Comparison of ENCODE assay signal across 13 cellular contexts in genomic region chr21:33546076-33546475, GRCh38. TPM values are rescaled to one million over a fixed set of nuclear protein-coding genes. Genes with fewer than 3 reads are reported as not detected.
DNase-seq lines count a peak whose midpoint lies in the region; ATAC-seq and TF ChIP-seq lines count a peak whose summit lies in the region.
"Had no signal": no experiment of that assay in that cellular context is flagged by ENCODE, and none has a peak within 500 bp of the region (broad histone marks: within the 10 kb centered on the region; RNA-seq: fewer than 3 reads in every experiment).

No MANE protein-coding gene starts in this region.

- peaks cover 56 to 60% (median 58%) of the 10 kb centered on the region in 3 donors for H3K4me1 Mint-ChIP-seq in CD8-positive, alpha-beta memory T cell
- peaks cover 27% of the 10 kb centered on the region for H3K4me1 Mint-ChIP-seq in activated naive CD8-positive, alpha-beta T cell treated with anti-CD3 and anti-CD28 coated beads for 36 hours
- H3K4me1 Mint-ChIP-seq in natural killer cell = peaks cover 45 to 52% of the 10 kb centered on the region in 2 donors

- TF ChIP-seq EP300 in stomach (IDR thresholded peaks at IDR 0.05) = no peak

- TF ChIP-seq CTCF in natural killer cell (IDR thresholded peaks at IDR 0.05) = no peak
- TF ChIP-seq CTCF in stomach (IDR thresholded peaks at IDR 0.05) = no peak

- H3K9me3 Mint-ChIP-seq in CD8-positive, alpha-beta memory T cell = no peaks in the 10 kb centered on the region
- no peaks in the 10 kb centered on the region for H3K9me3 Mint-ChIP-seq in activated naive CD8-positive, alpha-beta T cell treated with anti-CD3 and anti-CD28 coated beads for 36 hours
- no peaks in the 10 kb centered on the region for H3K9me3 Mint-ChIP-seq in natural killer cell

- H3K36me3 ChIP-seq in CD8-positive, alpha-beta memory T cell (ENCODE audit: insufficient read depth, low read length) = peaks cover 24% of the 10 kb centered on the region
- H3K36me3 ChIP-seq in MG63 (peaks cover 65% of the 10 kb centered on the region), stomach (peaks cover 24 to 50% (median 49%) of the 10 kb centered on the region in 4 donors)

- POLR2A ChIA-PET in CD8-positive, alpha-beta memory T cell (lab: Charles Lee) = no interaction called here

- DNase-seq in CD8-positive, alpha-beta memory T cell = no peak
- DNase-seq in MG63 (no peak), natural killer cell (no peak), stomach (no peak)
- DNase-seq in activated naive CD8-positive, alpha-beta T cell treated with anti-CD3 and anti-CD28 coated beads for 36 hours = no peak
- DNase-seq: glutamatergic neuron, NCI-H2029, NCI-H774 had no signal

- TF ChIP-seq POLR2A in stomach (IDR thresholded peaks at IDR 0.05) = no peak

- no peaks in the 10 kb centered on the region for H3K27me3 ChIP-seq in CD8-positive, alpha-beta memory T cell (ENCODE audit: insufficient read depth, low read length, poor library complexity, severe bottlenecking)
- H3K27me3 ChIP-seq in MG63 = no peaks in the 10 kb centered on the region
- H3K27me3 ChIP-seq in stomach = no peaks in the 10 kb centered on the region
- H3K27me3 ChIP-seq: suprapubic skin had no signal

- H3K9me3 ChIP-seq in CD8-positive, alpha-beta memory T cell (ENCODE audit: low read length) = no peaks in the 10 kb centered on the region
- H3K9me3 ChIP-seq in MG63 (no peaks in the 10 kb centered on the region), stomach (no peaks in the 10 kb centered on the region)
- H3K9me3 ChIP-seq: prostate gland, suprapubic skin had no signal

- CTCF ChIA-PET in CD8-positive, alpha-beta memory T cell (lab: Charles Lee) = no interaction called here

- H3K36me3 Mint-ChIP-seq in CD8-positive, alpha-beta memory T cell = peaks cover 0 to 65% (median 13%) of the 10 kb centered on the region in 3 donors
- peaks cover 45% of the 10 kb centered on the region for H3K36me3 Mint-ChIP-seq in activated naive CD8-positive, alpha-beta T cell treated with anti-CD3 and anti-CD28 coated beads for 36 hours
- peaks cover 15% of the 10 kb centered on the region for H3K36me3 Mint-ChIP-seq in natural killer cell

- no peak overlapping the region for H3K27ac ChIP-seq in CD8-positive, alpha-beta memory T cell (ENCODE audit: low read depth, low read length)
- no peak overlapping the region for H3K27ac ChIP-seq in stomach
- H3K27ac ChIP-seq: prostate gland, suprapubic skin had no signal

- WGBS in stomach, 5 donors = 46 to 65% (median 48%) methylated on average over 3 of the region's 3 CpGs

- peak overlapping the region in 6 of 7 donors; percentile 26 to 96 (median 47) for H3K4me3 Mint-ChIP-seq in CD8-positive, alpha-beta memory T cell
- peak overlapping the region; percentile 59 for H3K4me3 Mint-ChIP-seq in activated naive CD8-positive, alpha-beta T cell treated with anti-CD3 and anti-CD28 coated beads for 36 hours
- H3K4me3 Mint-ChIP-seq in natural killer cell = peak overlapping the region; percentile 99

- no peak overlapping the region for H3K4me3 ChIP-seq in CD8-positive, alpha-beta memory T cell (ENCODE audit: low read length)
- peak overlapping the region; percentile 91; the same call in 1 of the 2 replicates for H3K4me3 ChIP-seq in MG63
- peak overlapping the region in 1 of 4 donors; percentile 10 for H3K4me3 ChIP-seq in stomach
- H3K4me3 ChIP-seq: prostate gland had no signal

- H3K4me1 ChIP-seq in CD8-positive, alpha-beta memory T cell (ENCODE audit: insufficient read depth, low read length) = peaks cover 28% of the 10 kb centered on the region
- peaks cover 16 to 58% (median 36%) of the 10 kb centered on the region in 4 donors for H3K4me1 ChIP-seq in stomach

- peak overlapping the region in 3 of 8 donors; percentile 25 to 37 (median 33) for H3K27ac Mint-ChIP-seq in CD8-positive, alpha-beta memory T cell
- peak overlapping the region; percentile 73 for H3K27ac Mint-ChIP-seq in activated naive CD8-positive, alpha-beta T cell treated with anti-CD3 and anti-CD28 coated beads for 36 hours
- peak overlapping the region; percentile 43 to 75 for H3K27ac Mint-ChIP-seq in natural killer cell

- no peak for ATAC-seq in natural killer cell
- ATAC-seq in GM19455 (IDR thresholded peaks at IDR 0.05; ENCODE audit: unreplicated experiment) = no peak
- ATAC-seq in HG02938 (IDR thresholded peaks at IDR 0.05; ENCODE audit: unreplicated experiment) = no peak
- no peak for ATAC-seq in HG02610 (IDR thresholded peaks at IDR 0.05; ENCODE audit: unreplicated experiment)

- intact Hi-C loops in natural killer cell (cut with micrococcal nuclease) = no loop called here
- intact Hi-C loops in stomach (cut with DNase I; ENCODE audit: low total_unique reads) = no loop called here

- H3K27me3 Mint-ChIP-seq in CD8-positive, alpha-beta memory T cell = peaks cover 0 to 2% of the 10 kb centered on the region in 2 donors
- no peaks in the 10 kb centered on the region for H3K27me3 Mint-ChIP-seq in activated naive CD8-positive, alpha-beta T cell treated with anti-CD3 and anti-CD28 coated beads for 36 hours
- no peaks in the 10 kb centered on the region for H3K27me3 Mint-ChIP-seq in natural killer cell (ENCODE audit: low read depth in 2 of 2)

RNA-seq across cellular contexts. Expression of gene SON, which starts 3.2 kb away (rescaled TPM):
- 100 to 1,000 TPM; 316 to 339 TPM for total RNA-seq in CD8-positive, alpha-beta memory T cell
- 715 TPM for polyA plus RNA-seq in CD8-positive, alpha-beta memory T cell
- total RNA-seq in MG63 (2014; rRNA removed; shearing (Covaris generic); ENCODE audit: low replicate concordance) = 83.7 and 124 TPM in 2 replicates
- 100 to 1,000 TPM; 283 to 328 TPM for total RNA-seq in activated naive CD8-positive, alpha-beta T cell treated with anti-CD3 and anti-CD28 coated beads for 36 hours
- total RNA-seq in natural killer cell (100 to 1,000 TPM; 348 to 442 (median 416) TPM), stomach (100 to 1,000 TPM; 187 to 351 (median 237) TPM)
- 100 to 1,000 TPM in 2 of 3 donors, 10 to 100 TPM in 1; 31.8 to 419 (median 108) TPM for polyA plus RNA-seq in stomach

RNA-seq across cellular contexts. Expression of gene GART, which starts 4.2 kb away (rescaled TPM):
- 100 to 1,000 TPM; 194 to 196 TPM for total RNA-seq in CD8-positive, alpha-beta memory T cell
- 50.9 TPM for polyA plus RNA-seq in CD8-positive, alpha-beta memory T cell
- 52.3 and 55.3 TPM in 2 replicates for total RNA-seq in MG63 (2014; rRNA removed; shearing (Covaris generic); ENCODE audit: low replicate concordance)
- 100 to 1,000 TPM; 259 to 265 TPM for total RNA-seq in activated naive CD8-positive, alpha-beta T cell treated with anti-CD3 and anti-CD28 coated beads for 36 hours
- total RNA-seq in natural killer cell = 10 to 100 TPM; 33.4 to 53.1 (median 34.6) TPM
- total RNA-seq in stomach = 100 to 1,000 TPM in 2 of 5 donors, 10 to 100 TPM in 2, 1 to 10 TPM in 1; 4.1 to 126 (median 85.1) TPM
- 10 to 100 TPM; 15.5 to 20.8 (median 19.5) TPM for polyA plus RNA-seq in stomach

RNA-seq across cellular contexts. Expression of gene DONSON, which starts 42.4 kb away (rescaled TPM):
- 10 to 100 TPM; 38.0 to 41.0 TPM for total RNA-seq in CD8-positive, alpha-beta memory T cell
- polyA plus RNA-seq in CD8-positive, alpha-beta memory T cell = 3.3 TPM
- total RNA-seq in MG63 (2014; rRNA removed; shearing (Covaris generic); ENCODE audit: low replicate concordance) = 29.4 and 32.0 TPM in 2 replicates
- total RNA-seq in activated naive CD8-positive, alpha-beta T cell treated with anti-CD3 and anti-CD28 coated beads for 36 hours = 10 to 100 TPM; 38.7 to 41.9 TPM
- total RNA-seq in natural killer cell = 10 to 100 TPM; 17.0 to 18.3 (median 17.3) TPM
- total RNA-seq in stomach = 10 to 100 TPM in 3 of 5 donors, 1 to 10 TPM in 1, under 1 TPM in 1; 0.58 to 72.4 (median 19.1) TPM
- polyA plus RNA-seq in stomach = 10 to 100 TPM in 1 of 3 donors, 1 to 10 TPM in 2; 5.9 to 13.1 (median 6.3) TPM

RNA-seq across cellular contexts. Expression of gene DNAJC28, which starts 54.6 kb away (rescaled TPM):
- under 1 TPM; 0.60 to 0.63 TPM for total RNA-seq in CD8-positive, alpha-beta memory T cell
- 1.7 TPM for polyA plus RNA-seq in CD8-positive, alpha-beta memory T cell
- 0.72 and 1.1 TPM in 2 replicates for total RNA-seq in MG63 (2014; rRNA removed; shearing (Covaris generic); ENCODE audit: low replicate concordance)
- total RNA-seq in activated naive CD8-positive, alpha-beta T cell treated with anti-CD3 and anti-CD28 coated beads for 36 hours = under 1 TPM; 0.23 to 0.58 TPM
- total RNA-seq in natural killer cell (under 1 TPM in 2 of 3 donors, not detected in 1; 0.41 to 0.63 TPM), stomach (1 to 10 TPM in 1 of 5 donors, under 1 TPM in 3, not detected in 1; 0.43 to 1.1 (median 0.74) TPM)
- 1 to 10 TPM; 1.2 to 4.3 (median 1.7) TPM for polyA plus RNA-seq in stomach

Comparison
In these comparisons a context has a peak if more than half of its experiments do, and no peak if none do; other contexts are left out.
1. H3K4me3 Mint-ChIP-seq: peak in every context shown above with its lines; median percentile 99 in natural killer cell; 59 in activated naive CD8-positive, alpha-beta T cell treated with anti-CD3 and anti-CD28 coated beads for 36 hours; 47 in CD8-positive, alpha-beta memory T cell.